Comparison of ENCODE assay signal across 8 cellular contexts in genomic region chr10:119595715-119596515, GRCh38. TPM values are rescaled to one million over a fixed set of nuclear protein-coding genes. Genes with fewer than 3 reads are reported as not detected.
DNase-seq lines count a peak whose midpoint lies in the region; ATAC-seq and TF ChIP-seq lines count a peak whose summit lies in the region.

No MANE protein-coding gene starts in this region.

- H3K27me3 Mint-ChIP-seq in HFFc6 (ENCODE audit: insufficient read depth), result peaks cover 8% of the 10 kb centered on the region

- peaks cover 50% of the 10 kb centered on the region for H3K4me1 Mint-ChIP-seq in HFFc6 (ENCODE audit: low read depth)

- H3K9me3 ChIP-seq in ES-I3 (ENCODE audit: control insufficient read depth, insufficient read depth, low read length) (no peaks in the 10 kb centered on the region), testis (no peaks in the 10 kb centered on the region)

- H3K9me3 Mint-ChIP-seq in HFFc6, result no peaks in the 10 kb centered on the region

- no peak for TF ChIP-seq POLR2A in testis (IDR thresholded peaks at IDR 0.05)

- H3K27me3 ChIP-seq in testis, result no peaks in the 10 kb centered on the region

- H3K4me3 Mint-ChIP-seq in HFFc6, result peak overlapping the region; percentile 95

- ATAC-seq in HG03108 (IDR thresholded peaks at IDR 0.05; ENCODE audit: unreplicated experiment), result no peak

- peak overlapping the region; percentile 94 for H3K27ac Mint-ChIP-seq in HFFc6

- peak overlapping the region; percentile 96 to 99 for H3K27ac ChIP-seq in testis

- intact Hi-C loops in testis (cut with DNase I; ENCODE audit: low total_unique reads), result no loop called here

- DNase-seq in HFFc6, result peak; percentile 20
- peak; percentile 69 for DNase-seq in OCI-M1 (lab: John Stamatoyannopoulos, UW)
- DNase-seq in activated effector memory CD4-positive, alpha-beta T cell treated with Interleukin-2 at 50 U/mL for 16 hours, result peak; percentile 38
- peak; percentile 32 to 68 for DNase-seq in foreskin fibroblast
- DNase-seq in nucleus accumbens (lab: John Stamatoyannopoulos, UW), result peak in 36 of 56 donors; percentile 22 to 79 (median 52)
- peak; percentile 65 for DNase-seq in testis

- no peak for TF ChIP-seq CTCF in HFFc6 (IDR thresholded peaks at IDR 0.05)
- no peak for TF ChIP-seq CTCF in foreskin fibroblast (IDR thresholded peaks at IDR 0.05; ENCODE audit: low read depth, low read length)
- TF ChIP-seq CTCF in testis (IDR thresholded peaks at IDR 0.05), result no peak

- H3K36me3 ChIP-seq in ES-I3 (ENCODE audit: insufficient read depth, low read length) (no peaks in the 10 kb centered on the region), testis (ENCODE audit: low read depth, missing control alignments) (no peaks in the 10 kb centered on the region)

- H3K4me1 ChIP-seq in ES-I3 (ENCODE audit: insufficient read depth, low read length) (peaks cover 6% of the 10 kb centered on the region), testis (peaks cover 27% of the 10 kb centered on the region)

- 0% methylated on average over 19 to 41 of the region's 48 CpGs for WGBS in testis, 2 donors

- H3K36me3 Mint-ChIP-seq in HFFc6 (ENCODE audit: low read depth), result peaks cover 35% of the 10 kb centered on the region

- H3K4me3 ChIP-seq in foreskin fibroblast (ENCODE audit: low read depth in 1 of 2, low read length in 2 of 2) (peak overlapping the region; percentile 72 to 92), testis (peak overlapping the region; percentile 83 to 86)

- peak overlapping the region; percentile 91 for H3K9ac ChIP-seq in ES-I3 (ENCODE audit: low read depth, low read length)

RNA-seq across cellular contexts. Expression of gene TIAL1, which starts 0.8 kb away (rescaled TPM):
- 100 to 1,000 TPM; 129 to 149 (median 134) TPM for total RNA-seq in HFFc6 (2021; fragmentation: NEBNext Ultra II Directional; extraction: Animal tissue kit (Norgen Biotek cat#: 25700))
- total RNA-seq in testis, result 10 to 100 TPM; 71.0 to 82.3 TPM
- 104 TPM for polyA plus RNA-seq in testis (ENCODE audit: insufficient read depth, low read depth, low replicate concordance)

RNA-seq across cellular contexts. Expression of gene RGS10, which starts 53.4 kb away (rescaled TPM):
- 10 to 100 TPM; 52.6 to 76.4 (median 71.3) TPM for total RNA-seq in HFFc6 (2021; fragmentation: NEBNext Ultra II Directional; extraction: Animal tissue kit (Norgen Biotek cat#: 25700))
- 1 to 10 TPM; 3.6 to 7.1 TPM for total RNA-seq in testis
- polyA plus RNA-seq in testis (ENCODE audit: insufficient read depth, low read depth, low replicate concordance), result 13.7 TPM

RNA-seq across cellular contexts. Expression of gene BAG3, which starts 55.3 kb away (rescaled TPM):
- 100 to 1,000 TPM in 4 of 6 experiments, 10 to 100 TPM in 2; 97.2 to 108 (median 101) TPM for total RNA-seq in HFFc6 (2021; fragmentation: NEBNext Ultra II Directional; extraction: Animal tissue kit (Norgen Biotek cat#: 25700))
- 10 to 100 TPM; 36.7 to 44.8 TPM for total RNA-seq in testis
- polyA plus RNA-seq in testis (ENCODE audit: insufficient read depth, low read depth, low replicate concordance), result 50.3 TPM

Comparison
In these comparisons a context has a peak if more than half of its experiments do, and no peak if none do; other contexts are left out.
1. RNA of gene RGS10, which starts 53.4 kb away (total RNA-seq): 52.6 to 76.4 TPM in HFFc6; 3.6 to 7.1 TPM in testis; every median in the first group is over 4 times any median in the second.
2. Peak in every context shown above with its lines, with median percentiles within 50 percentile points of each other: DNase-seq.